ENCODE assay signal across 21 cellular contexts in the genomic region with DNA sequence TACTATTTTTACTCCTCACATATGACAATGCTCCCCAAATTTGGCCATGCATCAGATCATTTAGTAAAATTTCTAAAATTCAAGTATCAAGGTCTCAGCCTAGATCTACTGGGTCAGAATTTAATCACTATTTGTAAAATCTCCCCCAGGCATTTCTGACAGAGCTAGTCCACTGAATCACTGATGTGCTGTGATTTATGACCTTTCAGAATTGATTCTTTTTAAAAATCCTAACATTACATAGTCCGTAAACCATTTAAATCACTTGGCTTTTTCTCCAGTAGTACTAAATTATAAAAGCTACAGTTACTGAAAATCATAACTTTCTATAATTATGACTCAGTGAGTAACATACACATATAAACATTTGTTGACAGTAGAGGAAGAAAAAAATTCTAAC.
DNase-seq lines count a peak whose midpoint lies in the region; ATAC-seq and TF ChIP-seq lines count a peak whose summit lies in the region.
"Had no signal": no experiment of that assay in that cellular context is flagged by ENCODE, and none has a peak within 500 bp of the region (broad histone marks: within the 10 kb centered on the region; RNA-seq: fewer than 3 reads in every experiment).

No MANE protein-coding gene starts in this region.

- H3K36me3 Mint-ChIP-seq in CD8-positive, alpha-beta memory T cell: peaks cover 9 to 25% (median 16%) of the 10 kb centered on the region in 3 donors

- intact Hi-C loops in dorsolateral prefrontal cortex (cut with DNase I) (loop anchor here (5.0 kb wide), 4 partner anchors 34 to 229 kb away; a partner anchor contains a TSS), gastrocnemius medialis (cut with DNase I; ENCODE audit: low total_unique reads) (no loop called here)

- peak overlapping the region in 5 of 8 donors; percentile 11 to 32 (median 14) for H3K27ac Mint-ChIP-seq in CD8-positive, alpha-beta memory T cell
- H3K27ac Mint-ChIP-seq: activated B cell treated with CpG ODN at 0.5 μM for 24 hours; stimulated activated effector memory CD8-positive, alpha-beta T cell treated with anti-CD3 and anti-CD28 coated beads, Interleukin-12 subunit alpha, Interleukin-12 subunit beta, amount 100 ng/mL, for 72 hours had no signal

- TF ChIP-seq POLR2A in gastrocnemius medialis (IDR thresholded peaks at IDR 0.05): no peak

- no peaks in the 10 kb centered on the region for H3K9me3 Mint-ChIP-seq in CD8-positive, alpha-beta memory T cell
- H3K9me3 Mint-ChIP-seq: activated B cell treated with CpG ODN at 0.5 μM for 24 hours; stimulated activated effector memory CD8-positive, alpha-beta T cell treated with anti-CD3 and anti-CD28 coated beads, Interleukin-12 subunit alpha, Interleukin-12 subunit beta, amount 100 ng/mL, for 72 hours had no signal

- POLR2A ChIA-PET in CD8-positive, alpha-beta memory T cell (lab: Charles Lee): no interaction called here

- TF ChIP-seq CTCF in dorsolateral prefrontal cortex (IDR thresholded peaks at IDR 0.05 in 54 of 56, conservative IDR thresholded peaks at IDR 0.05 in 2 of 56; ENCODE audit: low read depth in 1 of 56, partially characterized antibody in 56 of 56) (no peak), gastrocnemius medialis (IDR thresholded peaks at IDR 0.05 in 4 of 5, conservative IDR thresholded peaks at IDR 0.05 in 1 of 5) (no peak)

- no peak overlapping the region for H3K27ac ChIP-seq in CD8-positive, alpha-beta memory T cell (ENCODE audit: low read depth, low read length)
- peak overlapping the region in 43 of 59 donors; percentile 1 to 89 (median 74) for H3K27ac ChIP-seq in dorsolateral prefrontal cortex
- peak overlapping the region; percentile 14 to 76 (median 70) for H3K27ac ChIP-seq in gastrocnemius medialis
- H3K27ac ChIP-seq: epithelial cell of prostate, SK-N-MC had no signal

- H3K36me3 ChIP-seq in CD8-positive, alpha-beta memory T cell (ENCODE audit: insufficient read depth, low read length): peaks cover 5% of the 10 kb centered on the region
- peaks cover 0 to 9% of the 10 kb centered on the region in 2 donors for H3K36me3 ChIP-seq in gastrocnemius medialis

- DNase-seq in CD8-positive, alpha-beta memory T cell: no peak
- DNase-seq in NCI-H460 (ENCODE audit: extremely low read depth, low read depth) (peak; percentile 20), dorsolateral prefrontal cortex (no peak), gastrocnemius medialis (no peak), NCI-H510A (lab: John Stamatoyannopoulos, UW) (no peak), putamen (ENCODE audit: low spot score) (no peak), NCI-H748 treated with DMSO at 0.1 percent for 48 hours (lab: John Stamatoyannopoulos, UW) (no peak), NCI-H524 (lab: John Stamatoyannopoulos, UW) (no peak)
- DNase-seq: activated B cell treated with CpG ODN at 0.5 μM for 24 hours; activated CD4-positive, alpha-beta T cell treated with anti-CD3 and anti-CD28 coated beads, Interleukin-2, amount 50 U/mL, for 48 hours; activated T-cell treated with anti-CD3 and anti-CD28 coated beads for 4 hours; foreskin fibroblast; KG1; kidney; NCI-H1694 treated with DMSO at 0.1 percent for 48 hours; NCI-H82; T-helper 9 cell had no signal

- CTCF ChIA-PET in CD8-positive, alpha-beta memory T cell (lab: Charles Lee): interaction anchor here (1.7 kb wide), 1 partner anchor 231 kb away, joined by 7 read pairs; no protein-coding TSS in a partner anchor

- in situ Hi-C loops in gastrocnemius medialis (cut with MboI; ENCODE audit: low sequenced_read_pairs in 4 of 4): loop anchor here in 2 of 4 donors (5.0 to 10.0 kb wide), 3 partner anchors 119 to 229 kb away; a partner anchor contains a TSS

- H3K4me1 Mint-ChIP-seq in CD8-positive, alpha-beta memory T cell: peaks cover 10 to 16% (median 15%) of the 10 kb centered on the region in 3 donors
- H3K4me1 Mint-ChIP-seq: activated B cell treated with CpG ODN at 0.5 μM for 24 hours had no signal

- H3K27me3 ChIP-seq in CD8-positive, alpha-beta memory T cell (ENCODE audit: insufficient read depth, low read length, poor library complexity, severe bottlenecking): no peaks in the 10 kb centered on the region
- H3K27me3 ChIP-seq in dorsolateral prefrontal cortex (no peaks in the 10 kb centered on the region), gastrocnemius medialis (no peaks in the 10 kb centered on the region)

- no peaks in the 10 kb centered on the region for H3K9me3 ChIP-seq in CD8-positive, alpha-beta memory T cell (ENCODE audit: low read length)
- H3K9me3 ChIP-seq in gastrocnemius medialis: no peaks in the 10 kb centered on the region

- H3K4me3 Mint-ChIP-seq in CD8-positive, alpha-beta memory T cell: no peak overlapping the region
- H3K4me3 Mint-ChIP-seq: activated B cell treated with CpG ODN at 0.5 μM for 24 hours; stimulated activated effector memory CD8-positive, alpha-beta T cell treated with anti-CD3 and anti-CD28 coated beads, Interleukin-12 subunit alpha, Interleukin-12 subunit beta, amount 100 ng/mL, for 72 hours had no signal

- no peak overlapping the region for H3K4me3 ChIP-seq in CD8-positive, alpha-beta memory T cell (ENCODE audit: low read length)
- no peak overlapping the region for H3K4me3 ChIP-seq in dorsolateral prefrontal cortex
- no peak overlapping the region for H3K4me3 ChIP-seq in gastrocnemius medialis
- H3K4me3 ChIP-seq: lung, SK-N-MC had no signal

- H3K27me3 Mint-ChIP-seq in CD8-positive, alpha-beta memory T cell: no peaks in the 10 kb centered on the region
- H3K27me3 Mint-ChIP-seq: activated B cell treated with CpG ODN at 0.5 μM for 24 hours had no signal

- no peaks in the 10 kb centered on the region for H3K4me1 ChIP-seq in CD8-positive, alpha-beta memory T cell (ENCODE audit: insufficient read depth, low read length)
- peaks cover 27 to 39% of the 10 kb centered on the region in 2 donors for H3K4me1 ChIP-seq in gastrocnemius medialis

- no peak for ATAC-seq in gastrocnemius medialis
- ATAC-seq: stimulated activated effector memory CD8-positive, alpha-beta T cell treated with anti-CD3 and anti-CD28 coated beads, Interleukin-12 subunit alpha, Interleukin-12 subunit beta, amount 100 ng/mL, for 72 hours had no signal
